ENCODE assay signal across 19 cellular contexts in genomic region chr3:57927166-57927565, GRCh38.
DNase-seq lines count a peak whose midpoint lies in the region; ATAC-seq and TF ChIP-seq lines count a peak whose summit lies in the region.
"Had no signal": no experiment of that assay in that cellular context is flagged by ENCODE, and none has a peak within 500 bp of the region (broad histone marks: within the 10 kb centered on the region; RNA-seq: fewer than 3 reads in every experiment).

No MANE protein-coding gene starts in this region.

- H3K27me3 ChIP-seq in heart left ventricle, result no peaks in the 10 kb centered on the region
- no peaks in the 10 kb centered on the region for H3K27me3 ChIP-seq in left ventricle myocardium inferior (ENCODE audit: low read depth)
- H3K27me3 ChIP-seq in gastroesophageal sphincter, result no peaks in the 10 kb centered on the region
- H3K27me3 ChIP-seq in stomach smooth muscle (ENCODE audit: control insufficient read depth in 1 of 2, insufficient read depth in 2 of 2, low read length in 2 of 2), result no peaks in the 10 kb centered on the region
- H3K27me3 ChIP-seq: MG63, SJSA1 had no signal

- no peaks in the 10 kb centered on the region for H3K9me3 ChIP-seq in heart left ventricle
- H3K9me3 ChIP-seq in left ventricle myocardium inferior (replicated peaks), result no peaks in the 10 kb centered on the region
- H3K9me3 ChIP-seq in gastroesophageal sphincter, result no peaks in the 10 kb centered on the region
- no peaks in the 10 kb centered on the region for H3K9me3 ChIP-seq in stomach smooth muscle (ENCODE audit: control insufficient read depth in 2 of 2, low read length in 2 of 2)
- H3K9me3 ChIP-seq: MG63, SJSA1 had no signal

- peak overlapping the region in 1 of 12 donors; percentile 35 for H3K27ac ChIP-seq in heart left ventricle
- H3K27ac ChIP-seq in left ventricle myocardium inferior (replicated peaks), result no peak overlapping the region
- H3K27ac ChIP-seq in gastroesophageal sphincter, result peak overlapping the region in 2 of 4 donors; percentile 31 to 58
- peak overlapping the region; percentile 42 for H3K27ac ChIP-seq in stomach smooth muscle (ENCODE audit: low read length)
- H3K27ac ChIP-seq: SJSA1 had no signal

- 60 to 67% (median 62%) methylated on average over 5 of the region's 5 CpGs for WGBS in heart left ventricle, 4 donors
- 36 to 44% methylated on average over 5 of the region's 5 CpGs for WGBS in gastroesophageal sphincter (ENCODE audit: low coverage in 1 of 2), 2 donors

- ATAC-seq in heart left ventricle, result peak; percentile 58 to 89 (median 66)
- ATAC-seq in gastroesophageal sphincter, result peak; percentile 43
- ATAC-seq in HG03159 (IDR thresholded peaks at IDR 0.05; ENCODE audit: unreplicated experiment), result no peak

- H3K4me3 ChIP-seq in heart left ventricle (no peak overlapping the region), left ventricle myocardium inferior (no peak overlapping the region), gastroesophageal sphincter (no peak overlapping the region), stomach smooth muscle (ENCODE audit: low read length in 2 of 2) (no peak overlapping the region)
- H3K4me3 ChIP-seq: MG63, SJSA1 had no signal

- peaks cover 0 to 26% (median 0%) of the 10 kb centered on the region in 12 donors for H3K4me1 ChIP-seq in heart left ventricle
- peaks cover 44% of the 10 kb centered on the region for H3K4me1 ChIP-seq in left ventricle myocardium inferior
- peaks cover 0 to 67% (median 11%) of the 10 kb centered on the region in 3 donors for H3K4me1 ChIP-seq in gastroesophageal sphincter
- peaks cover 3% of the 10 kb centered on the region for H3K4me1 ChIP-seq in stomach smooth muscle (ENCODE audit: control insufficient read depth, insufficient read depth, low read length)
- H3K4me1 ChIP-seq: SJSA1 had no signal

- TF ChIP-seq POLR2A in heart left ventricle (IDR thresholded peaks at IDR 0.05) (no peak), gastroesophageal sphincter (IDR thresholded peaks at IDR 0.05) (no peak)

- H3K36me3 ChIP-seq in heart left ventricle (peaks cover 0 to 98% (median 79%) of the 10 kb centered on the region in 9 donors), left ventricle myocardium inferior (peaks cover 86% of the 10 kb centered on the region), gastroesophageal sphincter (peaks cover 0 to 77% of the 10 kb centered on the region in 2 donors), stomach smooth muscle (ENCODE audit: control insufficient read depth in 2 of 2, insufficient read depth in 2 of 2, low read length in 2 of 2) (peaks cover 35 to 51% of the 10 kb centered on the region in 2 donors)

- intact Hi-C loops in heart left ventricle (cut with DNase I) (no loop called here), left ventricle myocardium inferior (cut with micrococcal nuclease) (no loop called here)

- no peak overlapping the region for H3K9ac ChIP-seq in stomach smooth muscle (ENCODE audit: low read length in 2 of 2)

- TF ChIP-seq EP300 in gastroesophageal sphincter (IDR thresholded peaks at IDR 0.05), result no peak

- DNase-seq in heart left ventricle (peak in 1 of 5 donors; percentile 51), left ventricle myocardium inferior (no peak), NCI-H2196 (lab: John Stamatoyannopoulos, UW; ENCODE audit: unreplicated experiment) (no peak), amniotic stem cell (lab: John Stamatoyannopoulos, UW) (no peak)
- DNase-seq: Calu3, DMS79 treated with DMSO at 0.1 percent for 48 hours, KG1, MG63, NCI-H1105 treated with DMSO at 0.1 percent for 48 hours, NCI-H146, NCI-H1930, NCI-H2107, NCI-H446, NCI-H524 treated with DMSO at 0.1 percent for 48 hours, NCI-H774 had no signal

- TF ChIP-seq CTCF in heart left ventricle (IDR thresholded peaks at IDR 0.05) (no peak), left ventricle myocardium inferior (IDR thresholded peaks at IDR 0.05; ENCODE audit: borderline replicate concordance) (no peak), gastroesophageal sphincter (IDR thresholded peaks at IDR 0.05) (no peak)
